ENCODE assay signal across 1 cellular context in the genomic region with DNA sequence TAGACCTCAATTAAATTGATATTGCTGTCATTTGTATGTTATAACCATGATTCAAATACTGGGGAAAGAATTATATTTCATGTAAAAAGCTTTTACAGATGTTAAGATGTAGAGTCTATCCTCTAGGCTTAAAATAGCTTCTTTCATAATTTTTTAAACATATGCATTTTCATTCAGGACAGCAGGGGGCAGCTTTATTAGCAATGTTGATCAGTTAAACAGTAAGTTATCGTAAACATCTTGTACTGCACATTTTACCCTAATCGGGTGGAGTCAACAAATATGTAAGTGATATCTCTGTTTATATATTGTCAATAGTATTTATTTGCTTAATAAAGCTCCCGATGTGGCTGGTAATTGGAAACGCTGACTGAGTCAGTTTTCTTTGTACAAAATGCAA.
TF ChIP-seq lines count a peak whose summit lies in the region.

No MANE protein-coding gene starts in this region.

TF ChIP-seq in GM23338, 12 proteins besides CTCF, POLR2A, EP300 and RAD21 (continued from another document):
- TF ChIP-seq, protein P1, sequence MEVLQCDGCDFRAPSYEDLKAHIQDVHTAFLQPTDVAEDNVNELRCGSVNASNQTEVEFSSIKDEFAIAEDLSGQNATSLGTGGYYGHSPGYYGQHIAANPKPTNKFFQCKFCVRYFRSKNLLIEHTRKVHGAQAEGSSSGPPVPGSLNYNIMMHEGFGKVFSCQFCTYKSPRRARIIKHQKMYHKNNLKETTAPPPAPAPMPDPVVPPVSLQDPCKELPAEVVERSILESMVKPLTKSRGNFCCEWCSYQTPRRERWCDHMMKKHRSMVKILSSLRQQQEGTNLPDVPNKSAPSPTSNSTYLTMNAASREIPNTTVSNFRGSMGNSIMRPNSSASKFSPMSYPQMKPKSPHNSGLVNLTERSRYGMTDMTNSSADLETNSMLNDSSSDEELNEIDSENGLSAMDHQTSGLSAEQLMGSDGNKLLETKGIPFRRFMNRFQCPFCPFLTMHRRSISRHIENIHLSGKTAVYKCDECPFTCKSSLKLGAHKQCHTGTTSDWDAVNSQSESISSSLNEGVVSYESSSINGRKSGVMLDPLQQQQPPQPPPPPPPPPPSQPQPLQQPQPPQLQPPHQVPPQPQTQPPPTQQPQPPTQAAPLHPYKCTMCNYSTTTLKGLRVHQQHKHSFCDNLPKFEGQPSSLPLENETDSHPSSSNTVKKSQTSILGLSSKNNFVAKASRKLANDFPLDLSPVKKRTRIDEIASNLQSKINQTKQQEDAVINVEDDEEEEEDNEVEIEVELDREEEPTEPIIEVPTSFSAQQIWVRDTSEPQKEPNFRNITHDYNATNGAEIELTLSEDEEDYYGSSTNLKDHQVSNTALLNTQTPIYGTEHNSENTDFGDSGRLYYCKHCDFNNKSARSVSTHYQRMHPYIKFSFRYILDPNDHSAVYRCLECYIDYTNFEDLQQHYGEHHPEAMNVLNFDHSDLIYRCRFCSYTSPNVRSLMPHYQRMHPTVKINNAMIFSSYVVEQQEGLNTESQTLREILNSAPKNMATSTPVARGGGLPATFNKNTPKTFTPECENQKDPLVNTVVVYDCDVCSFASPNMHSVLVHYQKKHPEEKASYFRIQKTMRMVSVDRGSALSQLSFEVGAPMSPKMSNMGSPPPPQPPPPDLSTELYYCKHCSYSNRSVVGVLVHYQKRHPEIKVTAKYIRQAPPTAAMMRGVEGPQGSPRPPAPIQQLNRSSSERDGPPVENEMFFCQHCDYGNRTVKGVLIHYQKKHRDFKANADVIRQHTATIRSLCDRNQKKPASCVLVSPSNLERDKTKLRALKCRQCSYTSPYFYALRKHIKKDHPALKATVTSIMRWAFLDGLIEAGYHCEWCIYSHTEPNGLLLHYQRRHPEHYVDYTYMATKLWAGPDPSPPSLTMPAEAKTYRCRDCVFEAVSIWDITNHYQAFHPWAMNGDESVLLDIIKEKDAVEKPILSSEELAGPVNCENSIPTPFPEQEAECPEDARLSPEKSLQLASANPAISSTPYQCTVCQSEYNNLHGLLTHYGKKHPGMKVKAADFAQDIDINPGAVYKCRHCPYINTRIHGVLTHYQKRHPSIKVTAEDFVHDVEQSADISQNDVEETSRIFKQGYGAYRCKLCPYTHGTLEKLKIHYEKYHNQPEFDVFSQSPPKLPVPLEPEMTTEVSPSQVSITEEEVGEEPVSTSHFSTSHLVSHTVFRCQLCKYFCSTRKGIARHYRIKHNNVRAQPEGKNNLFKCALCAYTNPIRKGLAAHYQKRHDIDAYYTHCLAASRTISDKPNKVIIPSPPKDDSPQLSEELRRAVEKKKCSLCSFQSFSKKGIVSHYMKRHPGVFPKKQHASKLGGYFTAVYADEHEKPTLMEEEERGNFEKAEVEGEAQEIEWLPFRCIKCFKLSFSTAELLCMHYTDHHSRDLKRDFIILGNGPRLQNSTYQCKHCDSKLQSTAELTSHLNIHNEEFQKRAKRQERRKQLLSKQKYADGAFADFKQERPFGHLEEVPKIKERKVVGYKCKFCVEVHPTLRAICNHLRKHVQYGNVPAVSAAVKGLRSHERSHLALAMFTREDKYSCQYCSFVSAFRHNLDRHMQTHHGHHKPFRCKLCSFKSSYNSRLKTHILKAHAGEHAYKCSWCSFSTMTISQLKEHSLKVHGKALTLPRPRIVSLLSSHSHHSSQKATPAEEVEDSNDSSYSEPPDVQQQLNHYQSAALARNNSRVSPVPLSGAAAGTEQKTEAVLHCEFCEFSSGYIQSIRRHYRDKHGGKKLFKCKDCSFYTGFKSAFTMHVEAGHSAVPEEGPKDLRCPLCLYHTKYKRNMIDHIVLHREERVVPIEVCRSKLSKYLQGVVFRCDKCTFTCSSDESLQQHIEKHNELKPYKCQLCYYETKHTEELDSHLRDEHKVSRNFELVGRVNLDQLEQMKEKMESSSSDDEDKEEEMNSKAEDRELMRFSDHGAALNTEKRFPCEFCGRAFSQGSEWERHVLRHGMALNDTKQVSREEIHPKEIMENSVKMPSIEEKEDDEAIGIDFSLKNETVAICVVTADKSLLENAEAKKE (CRISPR knock-in tag; IDR thresholded peaks at IDR 0.05): no peak
- TF ChIP-seq, protein P2, sequence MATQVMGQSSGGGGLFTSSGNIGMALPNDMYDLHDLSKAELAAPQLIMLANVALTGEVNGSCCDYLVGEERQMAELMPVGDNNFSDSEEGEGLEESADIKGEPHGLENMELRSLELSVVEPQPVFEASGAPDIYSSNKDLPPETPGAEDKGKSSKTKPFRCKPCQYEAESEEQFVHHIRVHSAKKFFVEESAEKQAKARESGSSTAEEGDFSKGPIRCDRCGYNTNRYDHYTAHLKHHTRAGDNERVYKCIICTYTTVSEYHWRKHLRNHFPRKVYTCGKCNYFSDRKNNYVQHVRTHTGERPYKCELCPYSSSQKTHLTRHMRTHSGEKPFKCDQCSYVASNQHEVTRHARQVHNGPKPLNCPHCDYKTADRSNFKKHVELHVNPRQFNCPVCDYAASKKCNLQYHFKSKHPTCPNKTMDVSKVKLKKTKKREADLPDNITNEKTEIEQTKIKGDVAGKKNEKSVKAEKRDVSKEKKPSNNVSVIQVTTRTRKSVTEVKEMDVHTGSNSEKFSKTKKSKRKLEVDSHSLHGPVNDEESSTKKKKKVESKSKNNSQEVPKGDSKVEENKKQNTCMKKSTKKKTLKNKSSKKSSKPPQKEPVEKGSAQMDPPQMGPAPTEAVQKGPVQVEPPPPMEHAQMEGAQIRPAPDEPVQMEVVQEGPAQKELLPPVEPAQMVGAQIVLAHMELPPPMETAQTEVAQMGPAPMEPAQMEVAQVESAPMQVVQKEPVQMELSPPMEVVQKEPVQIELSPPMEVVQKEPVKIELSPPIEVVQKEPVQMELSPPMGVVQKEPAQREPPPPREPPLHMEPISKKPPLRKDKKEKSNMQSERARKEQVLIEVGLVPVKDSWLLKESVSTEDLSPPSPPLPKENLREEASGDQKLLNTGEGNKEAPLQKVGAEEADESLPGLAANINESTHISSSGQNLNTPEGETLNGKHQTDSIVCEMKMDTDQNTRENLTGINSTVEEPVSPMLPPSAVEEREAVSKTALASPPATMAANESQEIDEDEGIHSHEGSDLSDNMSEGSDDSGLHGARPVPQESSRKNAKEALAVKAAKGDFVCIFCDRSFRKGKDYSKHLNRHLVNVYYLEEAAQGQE (IDR thresholded peaks at IDR 0.05; ENCODE audit: unreplicated experiment): no peak
- TF ChIP-seq ZNF114 (CRISPR knock-in tag; IDR thresholded peaks at IDR 0.05) (no peak), NANOG (IDR thresholded peaks at IDR 0.05; ENCODE audit: borderline replicate concordance) (no peak), CREB1 (CRISPR knock-in tag; IDR thresholded peaks at IDR 0.05; ENCODE audit: low read depth) (no peak), ZNF331 (CRISPR knock-in tag; IDR thresholded peaks at IDR 0.05; ENCODE audit: low read depth) (no peak), POLR2AphosphoS5 (IDR thresholded peaks at IDR 0.05; ENCODE audit: low read depth) (no peak)
- TF ChIP-seq, protein P3, sequence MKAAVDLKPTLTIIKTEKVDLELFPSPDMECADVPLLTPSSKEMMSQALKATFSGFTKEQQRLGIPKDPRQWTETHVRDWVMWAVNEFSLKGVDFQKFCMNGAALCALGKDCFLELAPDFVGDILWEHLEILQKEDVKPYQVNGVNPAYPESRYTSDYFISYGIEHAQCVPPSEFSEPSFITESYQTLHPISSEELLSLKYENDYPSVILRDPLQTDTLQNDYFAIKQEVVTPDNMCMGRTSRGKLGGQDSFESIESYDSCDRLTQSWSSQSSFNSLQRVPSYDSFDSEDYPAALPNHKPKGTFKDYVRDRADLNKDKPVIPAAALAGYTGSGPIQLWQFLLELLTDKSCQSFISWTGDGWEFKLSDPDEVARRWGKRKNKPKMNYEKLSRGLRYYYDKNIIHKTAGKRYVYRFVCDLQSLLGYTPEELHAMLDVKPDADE (IDR thresholded peaks at IDR 0.05): no peak
